ENCODE assay signal across 28 cellular contexts in the genomic region with DNA sequence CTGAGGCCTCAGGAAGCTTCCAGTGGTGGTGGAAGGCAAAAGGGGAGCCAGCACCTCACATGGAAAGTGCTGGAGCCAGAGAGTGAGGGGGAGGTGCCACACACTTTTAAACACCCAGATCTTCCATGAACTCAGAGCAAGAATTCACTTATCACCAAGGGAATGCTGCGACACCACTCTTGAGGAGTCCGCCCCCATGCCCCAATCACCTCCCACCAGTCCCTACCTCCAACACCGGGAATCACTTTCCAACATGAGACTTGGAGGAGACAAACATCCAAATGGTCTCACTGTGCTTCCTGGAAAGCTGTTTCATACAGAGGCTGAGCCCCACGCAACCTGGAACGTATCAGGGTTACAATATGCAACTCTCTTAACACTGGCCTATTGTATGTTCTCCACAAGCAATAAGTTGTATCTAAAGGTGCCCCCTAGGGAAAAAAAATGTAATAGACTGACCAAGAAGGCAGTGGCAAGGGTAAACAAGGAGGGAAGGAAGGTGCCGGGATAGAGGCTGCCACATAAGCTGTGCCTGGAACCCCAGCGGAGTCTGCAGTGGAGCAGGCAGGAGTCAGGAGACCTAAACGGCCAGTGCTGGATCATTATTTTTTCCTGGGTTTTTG.
DNase-seq lines count a peak whose midpoint lies in the region; ATAC-seq, FAIRE-seq and TF ChIP-seq lines count a peak whose summit lies in the region.
"Had no signal": no experiment of that assay in that cellular context is flagged by ENCODE, and none has a peak within 500 bp of the region (broad histone marks: within the 10 kb centered on the region; RNA-seq: fewer than 3 reads in every experiment).

No MANE protein-coding gene starts in this region.

- H3K79me2 ChIP-seq in GM23248 (ENCODE audit: insufficient read depth) (no peaks in the 10 kb centered on the region), endothelial cell of umbilical vein (ENCODE audit: control insufficient read depth, insufficient read depth, low read length) (no peaks in the 10 kb centered on the region)

- no TSS peak for BruUV-seq in endothelial cell of umbilical vein (replicated peaks; lab: Mats Ljungman, UMichigan)

- H3K4me1 ChIP-seq in GM23248 (ENCODE audit: insufficient read depth) (peaks cover 5% of the 10 kb centered on the region), endothelial cell of umbilical vein (ENCODE audit: control insufficient read depth, extremely low read depth, insufficient read depth, low read length) (peaks cover 24% of the 10 kb centered on the region)
- H3K4me1 ChIP-seq: BLaER1, gastrocnemius medialis, psoas muscle, transverse colon had no signal

- no peaks in the 10 kb centered on the region for H3K9me3 Mint-ChIP-seq in activated T-helper 2 cell treated with anti-CD3 and anti-CD28 coated beads, Interferon-gamma antibody, Interleukin-2, Interleukin-4, amounts not matched to agents 10 μg/mL and 5 μg/mL and 100 μg/mL, durations not matched to agents 14 hours and 24 hours and 36 hours
- H3K9me3 Mint-ChIP-seq: stimulated activated effector memory CD8-positive, alpha-beta T cell treated with anti-CD3 and anti-CD28 coated beads, Interleukin-12 subunit alpha, Interleukin-12 subunit beta, amount 100 ng/mL, for 72 hours; T-helper 1 cell treated with Interleukin-12 subunit alpha and Interleukin-12 subunit beta and Interleukin-4 antibody, amounts not matched to agents 30 μg/mL and 1 μg/mL, for 36 hours had no signal

- no peak overlapping the region for H3K4me3 Mint-ChIP-seq in activated T-helper 2 cell treated with anti-CD3 and anti-CD28 coated beads, Interferon-gamma antibody, Interleukin-2, Interleukin-4, amounts not matched to agents 10 μg/mL and 5 μg/mL and 100 μg/mL, durations not matched to agents 14 hours and 24 hours and 36 hours (ENCODE audit: low read depth)
- H3K4me3 Mint-ChIP-seq: naive thymus-derived CD4-positive, alpha-beta T cell; stimulated activated effector memory CD8-positive, alpha-beta T cell treated with anti-CD3 and anti-CD28 coated beads, Interleukin-12 subunit alpha, Interleukin-12 subunit beta, amount 100 ng/mL, for 72 hours; T-helper 1 cell treated with Interleukin-12 subunit alpha and Interleukin-12 subunit beta and Interleukin-4 antibody, amounts not matched to agents 30 μg/mL and 1 μg/mL, for 36 hours had no signal

- WGBS in GM23248 (ENCODE audit: low coverage in 1 of 2, low lambda C conversion rate in 2 of 2, missing lambda C conversion rate in 2 of 2), 2 experiments: 61 to 64% methylated on average over 8 of the region's 8 CpGs

- DNase-seq in 8988T: peak; percentile 66
- DNase-seq in GM23248: peak; percentile 24
- peak; percentile 26 for DNase-seq in NCI-H226
- no peak for DNase-seq in endothelial cell of umbilical vein (ENCODE audit: low read depth, low spot score)
- no peak for DNase-seq in activated T-helper 2 cell treated with anti-CD3 and anti-CD28 coated beads, Interferon-gamma antibody, Interleukin-2, Interleukin-4, amounts not matched to agents 10 μg/mL and 5 μg/mL and 100 μg/mL, durations not matched to agents 14 hours and 24 hours and 36 hours (ENCODE audit: low spot score)
- DNase-seq in central memory CD4-positive, alpha-beta T cell: no peak
- DNase-seq in RCC 7860 (ENCODE audit: low spot score): no peak
- DNase-seq: activated T-cell treated with anti-CD3 and anti-CD28 coated beads, Interleukin-2, amount 50 U/mL, for 48 hours; cerebellar nuclear complex; esophagus squamous epithelium; gastrocnemius medialis; kidney; MM.1S; naive thymus-derived CD4-positive, alpha-beta T cell; NCI-H1436; NCI-H2081; NCI-H446; NCI-H774; psoas muscle; stimulated activated CD4-positive, alpha-beta T cell treated with anti-CD3 and anti-CD28 coated beads, Interleukin-4, amount 100 ng/mL, for 4 hours; transverse colon had no signal

- no peaks in the 10 kb centered on the region for H3K36me3 Mint-ChIP-seq in activated T-helper 2 cell treated with anti-CD3 and anti-CD28 coated beads, Interferon-gamma antibody, Interleukin-2, Interleukin-4, amounts not matched to agents 10 μg/mL and 5 μg/mL and 100 μg/mL, durations not matched to agents 14 hours and 24 hours and 36 hours (ENCODE audit: low read depth)
- H3K36me3 Mint-ChIP-seq: naive thymus-derived CD4-positive, alpha-beta T cell; stimulated activated effector memory CD8-positive, alpha-beta T cell treated with anti-CD3 and anti-CD28 coated beads, Interleukin-12 subunit alpha, Interleukin-12 subunit beta, amount 100 ng/mL, for 72 hours had no signal

- H4K20me1 ChIP-seq in GM23248 (ENCODE audit: insufficient read depth) (no peaks in the 10 kb centered on the region), endothelial cell of umbilical vein (replicated peaks; ENCODE audit: control insufficient read depth, extremely low read depth, insufficient read depth, low read length) (no peaks in the 10 kb centered on the region)
- H4K20me1 ChIP-seq: BLaER1 had no signal

- no peaks in the 10 kb centered on the region for H3K27me3 Mint-ChIP-seq in activated T-helper 2 cell treated with anti-CD3 and anti-CD28 coated beads, Interferon-gamma antibody, Interleukin-2, Interleukin-4, amounts not matched to agents 10 μg/mL and 5 μg/mL and 100 μg/mL, durations not matched to agents 14 hours and 24 hours and 36 hours (ENCODE audit: low read depth)

- H3K4me2 ChIP-seq in GM23248 (ENCODE audit: unreplicated experiment) (no peak overlapping the region), endothelial cell of umbilical vein (ENCODE audit: insufficient read depth, low read length) (no peak overlapping the region)
- H3K4me2 ChIP-seq: BLaER1 had no signal

- H3K27ac Mint-ChIP-seq in activated T-helper 2 cell treated with anti-CD3 and anti-CD28 coated beads, Interferon-gamma antibody, Interleukin-2, Interleukin-4, amounts not matched to agents 10 μg/mL and 5 μg/mL and 100 μg/mL, durations not matched to agents 14 hours and 24 hours and 36 hours: no peak overlapping the region
- H3K27ac Mint-ChIP-seq: naive thymus-derived CD4-positive, alpha-beta T cell; stimulated activated effector memory CD8-positive, alpha-beta T cell treated with anti-CD3 and anti-CD28 coated beads, Interleukin-12 subunit alpha, Interleukin-12 subunit beta, amount 100 ng/mL, for 72 hours; T-helper 1 cell treated with Interleukin-12 subunit alpha and Interleukin-12 subunit beta and Interleukin-4 antibody, amounts not matched to agents 30 μg/mL and 1 μg/mL, for 36 hours had no signal

- CTCF ChIA-PET in endothelial cell of umbilical vein (lab: Charles Lee): interaction anchor here (1.5 to 3.0 kb wide), 5 partner anchors 12 to 151 kb away, joined by 5 to 10 read pairs (median 5); no protein-coding TSS in a partner anchor

- intact Hi-C loops in endothelial cell of umbilical vein (cut with micrococcal nuclease): no loop called here
- intact Hi-C loops in activated T-helper 2 cell treated with anti-CD3 and anti-CD28 coated beads, Interferon-gamma antibody, Interleukin-2, Interleukin-4, amounts not matched to agents 10 μg/mL and 5 μg/mL and 100 μg/mL, durations not matched to agents 14 hours and 24 hours and 36 hours (cut with micrococcal nuclease): no loop called here

- H3K4me3 ChIP-seq in GM23248 (no peak overlapping the region), endothelial cell of umbilical vein (replicated peaks in 1 of 3; ENCODE audit: insufficient read depth in 1 of 3, low read depth in 1 of 3, low read length in 3 of 3) (no peak overlapping the region)
- H3K4me3 ChIP-seq: BLaER1, esophagus squamous epithelium, gastrocnemius medialis, K562, psoas muscle, transverse colon had no signal

- H2AFZ ChIP-seq in GM23248 (no peak overlapping the region), endothelial cell of umbilical vein (ENCODE audit: low read depth, low read length) (no peak overlapping the region)

- no peaks in the 10 kb centered on the region for H3K9me2 ChIP-seq in GM23248 (ENCODE audit: insufficient read depth)

- peaks cover 4% of the 10 kb centered on the region for H3F3A ChIP-seq in GM23248 (ENCODE audit: insufficient read depth)

- H3K9me3 ChIP-seq in GM23248 (ENCODE audit: low read depth) (no peaks in the 10 kb centered on the region), endothelial cell of umbilical vein (replicated peaks; ENCODE audit: control insufficient read depth, insufficient read depth, low read length) (no peaks in the 10 kb centered on the region)
- H3K9me3 ChIP-seq: BLaER1, esophagus squamous epithelium, gastrocnemius medialis, psoas muscle, transverse colon had no signal

- TF ChIP-seq POLR2A in endothelial cell of umbilical vein (IDR thresholded peaks at IDR 0.05; ENCODE audit: low read depth, low read length): no peak

- H3K4me1 Mint-ChIP-seq in activated T-helper 2 cell treated with anti-CD3 and anti-CD28 coated beads, Interferon-gamma antibody, Interleukin-2, Interleukin-4, amounts not matched to agents 10 μg/mL and 5 μg/mL and 100 μg/mL, durations not matched to agents 14 hours and 24 hours and 36 hours (ENCODE audit: low read depth): no peaks in the 10 kb centered on the region
- H3K4me1 Mint-ChIP-seq: naive thymus-derived CD4-positive, alpha-beta T cell; stimulated activated effector memory CD8-positive, alpha-beta T cell treated with anti-CD3 and anti-CD28 coated beads, Interleukin-12 subunit alpha, Interleukin-12 subunit beta, amount 100 ng/mL, for 72 hours had no signal

- POLR2A ChIA-PET in endothelial cell of umbilical vein (lab: Charles Lee): no interaction called here

- H3K9ac ChIP-seq in GM23248 (no peak overlapping the region), endothelial cell of umbilical vein (replicated peaks; ENCODE audit: extremely low read depth, insufficient read depth, low read length) (no peak overlapping the region)
- H3K9ac ChIP-seq: BLaER1 had no signal

- H3K27me3 ChIP-seq in GM23248 (replicated peaks; ENCODE audit: insufficient read depth) (peaks cover 4% of the 10 kb centered on the region), endothelial cell of umbilical vein (ENCODE audit: control insufficient read depth in 2 of 2, insufficient read depth in 2 of 2, low read length in 2 of 2) (no peaks in the 10 kb centered on the region)
- H3K27me3 ChIP-seq: BLaER1, transverse colon had no signal

- ATAC-seq in GM18868 (IDR thresholded peaks at IDR 0.05; ENCODE audit: unreplicated experiment): no peak
- ATAC-seq: gastrocnemius medialis; K562; naive thymus-derived CD4-positive, alpha-beta T cell; psoas muscle; stimulated activated effector memory CD8-positive, alpha-beta T cell treated with anti-CD3 and anti-CD28 coated beads, Interleukin-12 subunit alpha, Interleukin-12 subunit beta, amount 100 ng/mL, for 72 hours had no signal

- H3K27ac ChIP-seq in GM23248 (no peak overlapping the region), endothelial cell of umbilical vein (ENCODE audit: insufficient read depth, low read depth, low read length) (no peak overlapping the region)
- H3K27ac ChIP-seq: BLaER1, esophagus squamous epithelium, gastrocnemius medialis, psoas muscle had no signal

- dilution Hi-C loops in endothelial cell of umbilical vein (cut with MboI; ENCODE audit: extremely low pct_ligation_motif_present, low sequenced_read_pairs): no loop called here

- H3K36me3 ChIP-seq in GM23248 (ENCODE audit: low read depth) (no peaks in the 10 kb centered on the region), endothelial cell of umbilical vein (ENCODE audit: control insufficient read depth in 2 of 2, extremely low read depth in 1 of 2, insufficient read depth in 2 of 2, low read length in 2 of 2) (no peaks in the 10 kb centered on the region)
- H3K36me3 ChIP-seq: BLaER1, esophagus squamous epithelium, gastrocnemius medialis, transverse colon had no signal

- TF ChIP-seq CTCF in endothelial cell of umbilical vein (IDR thresholded peaks at IDR 0.05; ENCODE audit: extremely low read depth in 1 of 2, insufficient read depth in 1 of 2, low read depth in 1 of 2, low read length in 2 of 2): no peak

- in situ Hi-C loops in GM23248 (cut with MboI): no loop called here

- H3K9me1 ChIP-seq in endothelial cell of umbilical vein (replicated peaks; ENCODE audit: control insufficient read depth, extremely low read depth, insufficient read depth, low read length): no peaks in the 10 kb centered on the region

- peak; percentile 4 for FAIRE-seq in endothelial cell of umbilical vein (lab: Jason Lieb, UNC)
- no peak for FAIRE-seq in RCC 7860 (lab: Jason Lieb, UNC)
- FAIRE-seq: HTR-8/SVneo, K562, kidney, TTC549 had no signal

Comparison
In these comparisons a context has a peak if more than half of its experiments do, and no peak if none do; other contexts are left out.
1. DNase-seq: peak in 8988T (single experiment), GM23248 (single experiment) and NCI-H226 (single experiment); none in endothelial cell of umbilical vein (single experiment), activated T-helper 2 cell treated with anti-CD3 and anti-CD28 coated beads, Interferon-gamma antibody, Interleukin-2, Interleukin-4, amounts not matched to agents 10 μg/mL and 5 μg/mL and 100 μg/mL, durations not matched to agents 14 hours and 24 hours and 36 hours (single experiment), central memory CD4-positive, alpha-beta T cell (single experiment) and RCC 7860 (single experiment).